In the genomic region with DNA sequence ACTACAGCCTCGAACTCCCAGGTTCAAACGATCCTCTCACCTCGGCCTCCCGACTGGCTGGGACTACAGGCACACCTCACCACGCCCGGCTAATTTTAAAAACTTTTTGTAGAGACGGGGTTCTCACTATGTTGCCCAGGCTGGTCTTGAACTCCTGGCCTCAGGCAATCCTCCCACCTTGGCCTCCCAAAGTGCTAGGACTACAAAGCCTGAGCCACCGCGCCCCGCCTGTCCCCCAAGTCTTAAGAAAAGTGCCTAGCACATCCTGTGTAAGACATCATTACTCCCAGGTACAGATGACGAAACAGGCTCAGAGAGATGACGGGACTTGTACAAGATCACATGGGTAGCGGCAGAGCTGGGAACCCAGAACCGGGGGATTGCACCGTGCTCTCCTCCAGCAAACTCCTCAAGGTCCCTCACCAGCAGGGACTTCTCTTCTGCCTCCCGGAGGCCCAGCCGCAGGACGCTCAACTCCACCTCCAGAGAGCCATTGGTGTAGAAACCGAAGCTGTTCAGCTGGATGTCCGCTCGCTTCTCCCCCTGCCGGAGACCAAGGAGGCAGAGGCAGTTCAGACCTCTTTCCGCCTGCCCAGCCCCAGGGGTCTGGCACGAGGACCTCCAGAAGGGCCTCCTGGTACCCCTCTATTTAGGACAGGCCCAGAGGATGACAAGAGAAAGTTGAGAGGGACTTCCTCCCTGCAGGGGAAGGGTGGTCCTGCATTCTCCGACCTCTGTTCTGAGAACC, we compare ENCODE assay signal across 1 cellular context.
TF ChIP-seq lines count a peak whose summit lies in the region.

No MANE protein-coding gene starts in this region.

TF ChIP-seq in K562, 482 proteins besides CTCF, POLR2A, EP300 and RAD21 (continued from another document and continues in another):
- TF ChIP-seq, protein P1, sequence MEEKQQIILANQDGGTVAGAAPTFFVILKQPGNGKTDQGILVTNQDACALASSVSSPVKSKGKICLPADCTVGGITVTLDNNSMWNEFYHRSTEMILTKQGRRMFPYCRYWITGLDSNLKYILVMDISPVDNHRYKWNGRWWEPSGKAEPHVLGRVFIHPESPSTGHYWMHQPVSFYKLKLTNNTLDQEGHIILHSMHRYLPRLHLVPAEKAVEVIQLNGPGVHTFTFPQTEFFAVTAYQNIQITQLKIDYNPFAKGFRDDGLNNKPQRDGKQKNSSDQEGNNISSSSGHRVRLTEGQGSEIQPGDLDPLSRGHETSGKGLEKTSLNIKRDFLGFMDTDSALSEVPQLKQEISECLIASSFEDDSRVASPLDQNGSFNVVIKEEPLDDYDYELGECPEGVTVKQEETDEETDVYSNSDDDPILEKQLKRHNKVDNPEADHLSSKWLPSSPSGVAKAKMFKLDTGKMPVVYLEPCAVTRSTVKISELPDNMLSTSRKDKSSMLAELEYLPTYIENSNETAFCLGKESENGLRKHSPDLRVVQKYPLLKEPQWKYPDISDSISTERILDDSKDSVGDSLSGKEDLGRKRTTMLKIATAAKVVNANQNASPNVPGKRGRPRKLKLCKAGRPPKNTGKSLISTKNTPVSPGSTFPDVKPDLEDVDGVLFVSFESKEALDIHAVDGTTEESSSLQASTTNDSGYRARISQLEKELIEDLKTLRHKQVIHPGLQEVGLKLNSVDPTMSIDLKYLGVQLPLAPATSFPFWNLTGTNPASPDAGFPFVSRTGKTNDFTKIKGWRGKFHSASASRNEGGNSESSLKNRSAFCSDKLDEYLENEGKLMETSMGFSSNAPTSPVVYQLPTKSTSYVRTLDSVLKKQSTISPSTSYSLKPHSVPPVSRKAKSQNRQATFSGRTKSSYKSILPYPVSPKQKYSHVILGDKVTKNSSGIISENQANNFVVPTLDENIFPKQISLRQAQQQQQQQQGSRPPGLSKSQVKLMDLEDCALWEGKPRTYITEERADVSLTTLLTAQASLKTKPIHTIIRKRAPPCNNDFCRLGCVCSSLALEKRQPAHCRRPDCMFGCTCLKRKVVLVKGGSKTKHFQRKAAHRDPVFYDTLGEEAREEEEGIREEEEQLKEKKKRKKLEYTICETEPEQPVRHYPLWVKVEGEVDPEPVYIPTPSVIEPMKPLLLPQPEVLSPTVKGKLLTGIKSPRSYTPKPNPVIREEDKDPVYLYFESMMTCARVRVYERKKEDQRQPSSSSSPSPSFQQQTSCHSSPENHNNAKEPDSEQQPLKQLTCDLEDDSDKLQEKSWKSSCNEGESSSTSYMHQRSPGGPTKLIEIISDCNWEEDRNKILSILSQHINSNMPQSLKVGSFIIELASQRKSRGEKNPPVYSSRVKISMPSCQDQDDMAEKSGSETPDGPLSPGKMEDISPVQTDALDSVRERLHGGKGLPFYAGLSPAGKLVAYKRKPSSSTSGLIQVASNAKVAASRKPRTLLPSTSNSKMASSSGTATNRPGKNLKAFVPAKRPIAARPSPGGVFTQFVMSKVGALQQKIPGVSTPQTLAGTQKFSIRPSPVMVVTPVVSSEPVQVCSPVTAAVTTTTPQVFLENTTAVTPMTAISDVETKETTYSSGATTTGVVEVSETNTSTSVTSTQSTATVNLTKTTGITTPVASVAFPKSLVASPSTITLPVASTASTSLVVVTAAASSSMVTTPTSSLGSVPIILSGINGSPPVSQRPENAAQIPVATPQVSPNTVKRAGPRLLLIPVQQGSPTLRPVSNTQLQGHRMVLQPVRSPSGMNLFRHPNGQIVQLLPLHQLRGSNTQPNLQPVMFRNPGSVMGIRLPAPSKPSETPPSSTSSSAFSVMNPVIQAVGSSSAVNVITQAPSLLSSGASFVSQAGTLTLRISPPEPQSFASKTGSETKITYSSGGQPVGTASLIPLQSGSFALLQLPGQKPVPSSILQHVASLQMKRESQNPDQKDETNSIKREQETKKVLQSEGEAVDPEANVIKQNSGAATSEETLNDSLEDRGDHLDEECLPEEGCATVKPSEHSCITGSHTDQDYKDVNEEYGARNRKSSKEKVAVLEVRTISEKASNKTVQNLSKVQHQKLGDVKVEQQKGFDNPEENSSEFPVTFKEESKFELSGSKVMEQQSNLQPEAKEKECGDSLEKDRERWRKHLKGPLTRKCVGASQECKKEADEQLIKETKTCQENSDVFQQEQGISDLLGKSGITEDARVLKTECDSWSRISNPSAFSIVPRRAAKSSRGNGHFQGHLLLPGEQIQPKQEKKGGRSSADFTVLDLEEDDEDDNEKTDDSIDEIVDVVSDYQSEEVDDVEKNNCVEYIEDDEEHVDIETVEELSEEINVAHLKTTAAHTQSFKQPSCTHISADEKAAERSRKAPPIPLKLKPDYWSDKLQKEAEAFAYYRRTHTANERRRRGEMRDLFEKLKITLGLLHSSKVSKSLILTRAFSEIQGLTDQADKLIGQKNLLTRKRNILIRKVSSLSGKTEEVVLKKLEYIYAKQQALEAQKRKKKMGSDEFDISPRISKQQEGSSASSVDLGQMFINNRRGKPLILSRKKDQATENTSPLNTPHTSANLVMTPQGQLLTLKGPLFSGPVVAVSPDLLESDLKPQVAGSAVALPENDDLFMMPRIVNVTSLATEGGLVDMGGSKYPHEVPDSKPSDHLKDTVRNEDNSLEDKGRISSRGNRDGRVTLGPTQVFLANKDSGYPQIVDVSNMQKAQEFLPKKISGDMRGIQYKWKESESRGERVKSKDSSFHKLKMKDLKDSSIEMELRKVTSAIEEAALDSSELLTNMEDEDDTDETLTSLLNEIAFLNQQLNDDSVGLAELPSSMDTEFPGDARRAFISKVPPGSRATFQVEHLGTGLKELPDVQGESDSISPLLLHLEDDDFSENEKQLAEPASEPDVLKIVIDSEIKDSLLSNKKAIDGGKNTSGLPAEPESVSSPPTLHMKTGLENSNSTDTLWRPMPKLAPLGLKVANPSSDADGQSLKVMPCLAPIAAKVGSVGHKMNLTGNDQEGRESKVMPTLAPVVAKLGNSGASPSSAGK (IDR thresholded peaks at IDR 0.05): no peak; the same call in 1 of the 2 replicates
- TF ChIP-seq ELF2 (CRISPR knock-in tag; IDR thresholded peaks at IDR 0.05): no peak
- no peak for TF ChIP-seq FOXM1 (IDR thresholded peaks at IDR 0.05; ENCODE audit: low read depth)
- TF ChIP-seq FOXM1 (CRISPR knock-in tag; IDR thresholded peaks at IDR 0.05; ENCODE audit: low read depth): no peak
- TF ChIP-seq, protein P2, sequence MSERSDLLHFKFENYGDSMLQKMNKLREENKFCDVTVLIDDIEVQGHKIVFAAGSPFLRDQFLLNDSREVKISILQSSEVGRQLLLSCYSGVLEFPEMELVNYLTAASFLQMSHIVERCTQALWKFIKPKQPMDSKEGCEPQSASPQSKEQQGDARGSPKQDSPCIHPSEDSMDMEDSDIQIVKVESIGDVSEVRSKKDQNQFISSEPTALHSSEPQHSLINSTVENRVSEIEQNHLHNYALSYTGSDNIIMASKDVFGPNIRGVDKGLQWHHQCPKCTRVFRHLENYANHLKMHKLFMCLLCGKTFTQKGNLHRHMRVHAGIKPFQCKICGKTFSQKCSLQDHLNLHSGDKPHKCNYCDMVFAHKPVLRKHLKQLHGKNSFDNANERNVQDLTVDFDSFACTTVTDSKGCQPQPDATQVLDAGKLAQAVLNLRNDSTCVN (CRISPR knock-in tag; IDR thresholded peaks at IDR 0.05): no peak
- TF ChIP-seq MYC (IDR thresholded peaks at IDR 0.05; ENCODE audit: low read depth, low read length): peak; percentile 52; the same call in 1 of the 2 replicates
- TF ChIP-seq MYC (CRISPR knock-in tag; IDR thresholded peaks at IDR 0.05; ENCODE audit: borderline replicate concordance, low read depth): no peak
- peak; percentile 77 for TF ChIP-seq ATF7 (IDR thresholded peaks at IDR 0.05)
- TF ChIP-seq MCM3 (IDR thresholded peaks at IDR 0.05): no peak
- no peak for TF ChIP-seq RFX5 (IDR thresholded peaks at IDR 0.05; ENCODE audit: low read depth, low read length)
- TF ChIP-seq NEUROD1 (IDR thresholded peaks at IDR 0.05; ENCODE audit: borderline replicate concordance, low read depth, low read length, partially characterized antibody): no peak
- TF ChIP-seq, protein P3, sequence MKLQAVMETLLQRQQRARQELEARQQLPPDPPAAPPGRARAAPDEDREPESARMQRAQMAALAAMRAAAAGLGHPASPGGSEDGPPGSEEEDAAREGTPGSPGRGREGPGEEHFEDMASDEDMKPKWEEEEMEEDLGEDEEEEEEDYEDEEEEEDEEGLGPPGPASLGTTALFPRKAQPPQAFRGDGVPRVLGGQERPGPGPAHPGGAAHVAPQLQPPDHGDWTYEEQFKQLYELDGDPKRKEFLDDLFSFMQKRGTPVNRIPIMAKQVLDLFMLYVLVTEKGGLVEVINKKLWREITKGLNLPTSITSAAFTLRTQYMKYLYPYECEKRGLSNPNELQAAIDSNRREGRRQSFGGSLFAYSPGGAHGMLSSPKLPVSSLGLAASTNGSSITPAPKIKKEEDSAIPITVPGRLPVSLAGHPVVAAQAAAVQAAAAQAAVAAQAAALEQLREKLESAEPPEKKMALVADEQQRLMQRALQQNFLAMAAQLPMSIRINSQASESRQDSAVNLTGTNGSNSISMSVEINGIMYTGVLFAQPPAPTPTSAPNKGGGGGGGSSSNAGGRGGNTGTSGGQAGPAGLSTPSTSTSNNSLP (IDR thresholded peaks at IDR 0.05; ENCODE audit: borderline replicate concordance, low read depth, low read length): no peak
- no peak for TF ChIP-seq BMI1 (IDR thresholded peaks at IDR 0.05; ENCODE audit: low read length)
- TF ChIP-seq, protein P4, sequence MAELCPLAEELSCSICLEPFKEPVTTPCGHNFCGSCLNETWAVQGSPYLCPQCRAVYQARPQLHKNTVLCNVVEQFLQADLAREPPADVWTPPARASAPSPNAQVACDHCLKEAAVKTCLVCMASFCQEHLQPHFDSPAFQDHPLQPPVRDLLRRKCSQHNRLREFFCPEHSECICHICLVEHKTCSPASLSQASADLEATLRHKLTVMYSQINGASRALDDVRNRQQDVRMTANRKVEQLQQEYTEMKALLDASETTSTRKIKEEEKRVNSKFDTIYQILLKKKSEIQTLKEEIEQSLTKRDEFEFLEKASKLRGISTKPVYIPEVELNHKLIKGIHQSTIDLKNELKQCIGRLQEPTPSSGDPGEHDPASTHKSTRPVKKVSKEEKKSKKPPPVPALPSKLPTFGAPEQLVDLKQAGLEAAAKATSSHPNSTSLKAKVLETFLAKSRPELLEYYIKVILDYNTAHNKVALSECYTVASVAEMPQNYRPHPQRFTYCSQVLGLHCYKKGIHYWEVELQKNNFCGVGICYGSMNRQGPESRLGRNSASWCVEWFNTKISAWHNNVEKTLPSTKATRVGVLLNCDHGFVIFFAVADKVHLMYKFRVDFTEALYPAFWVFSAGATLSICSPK (IDR thresholded peaks at IDR 0.05; ENCODE audit: borderline replicate concordance): no peak
- TF ChIP-seq SAP30 (IDR thresholded peaks at IDR 0.05; ENCODE audit: borderline replicate concordance, insufficient read depth, low read depth, low read length, poor library complexity, severe bottlenecking): peak; percentile 22
- TF ChIP-seq SMARCE1 (IDR thresholded peaks at IDR 0.05): peak; percentile 27; the same call in 1 of the 2 replicates
- TF ChIP-seq GATAD2A (IDR thresholded peaks at IDR 0.05): peak; percentile 43; the same call in 1 of the 2 replicates
- TF ChIP-seq BRF1 (IDR thresholded peaks at IDR 0.05; ENCODE audit: borderline replicate concordance, extremely low read depth, insufficient read length): no peak
- peak; percentile 62 for TF ChIP-seq TAF1 (IDR thresholded peaks at IDR 0.05; ENCODE audit: control insufficient read depth, extremely low read depth, insufficient read depth, low read length, severe bottlenecking)
- peak; percentile 39 for TF ChIP-seq ZFP36 (IDR thresholded peaks at IDR 0.05; ENCODE audit: low read depth, low read length, partially characterized antibody)
- no peak for TF ChIP-seq ZNF584 (CRISPR knock-in tag; IDR thresholded peaks at IDR 0.05; ENCODE audit: low read depth)
- no peak for TF ChIP-seq ZNF282 (CRISPR knock-in tag; IDR thresholded peaks at IDR 0.05)
- peak; percentile 77 for TF ChIP-seq SP1 (CRISPR knock-in tag; IDR thresholded peaks at IDR 0.05)
- TF ChIP-seq CHCHD3 (CRISPR knock-in tag; IDR thresholded peaks at IDR 0.05): no peak
- no peak for TF ChIP-seq MCM2 (IDR thresholded peaks at IDR 0.05; ENCODE audit: low read depth)
- TF ChIP-seq C11orf30 (IDR thresholded peaks at IDR 0.05; ENCODE audit: low read depth): peak; percentile 52
- TF ChIP-seq STAG1 (CRISPR knock-in tag; IDR thresholded peaks at IDR 0.05; ENCODE audit: borderline replicate concordance): peak; percentile 17; the same call in 1 of the 2 replicates
- TF ChIP-seq, protein P5, sequence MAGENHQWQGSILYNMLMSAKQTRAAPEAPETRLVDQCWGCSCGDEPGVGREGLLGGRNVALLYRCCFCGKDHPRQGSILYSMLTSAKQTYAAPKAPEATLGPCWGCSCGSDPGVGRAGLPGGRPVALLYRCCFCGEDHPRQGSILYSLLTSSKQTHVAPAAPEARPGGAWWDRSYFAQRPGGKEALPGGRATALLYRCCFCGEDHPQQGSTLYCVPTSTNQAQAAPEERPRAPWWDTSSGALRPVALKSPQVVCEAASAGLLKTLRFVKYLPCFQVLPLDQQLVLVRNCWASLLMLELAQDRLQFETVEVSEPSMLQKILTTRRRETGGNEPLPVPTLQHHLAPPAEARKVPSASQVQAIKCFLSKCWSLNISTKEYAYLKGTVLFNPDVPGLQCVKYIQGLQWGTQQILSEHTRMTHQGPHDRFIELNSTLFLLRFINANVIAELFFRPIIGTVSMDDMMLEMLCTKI (IDR thresholded peaks at IDR 0.05; ENCODE audit: partially characterized antibody): no peak
- no peak for TF ChIP-seq FOXJ2 (tag; IDR thresholded peaks at IDR 0.05)
- TF ChIP-seq KAT7 (CRISPR knock-in tag; IDR thresholded peaks at IDR 0.05; ENCODE audit: borderline replicate concordance): no peak
- no peak for TF ChIP-seq ZNF695 (CRISPR knock-in tag; IDR thresholded peaks at IDR 0.05)
- peak; percentile 63 for TF ChIP-seq EP400 (IDR thresholded peaks at IDR 0.05)
- TF ChIP-seq FOS (IDR thresholded peaks at IDR 0.05; ENCODE audit: extremely low read depth, insufficient read length): no peak
- TF ChIP-seq SIN3A (IDR thresholded peaks at IDR 0.05; ENCODE audit: borderline replicate concordance in 2 of 2, control insufficient read depth in 1 of 2, low read depth in 2 of 2, low read length in 2 of 2): peak in 1 of 2 experiments; percentile 46; a peak in 1 of 4 replicates
- TF ChIP-seq ZNF436 (CRISPR knock-in tag; IDR thresholded peaks at IDR 0.05): no peak
- TF ChIP-seq ZFX (CRISPR knock-in tag; IDR thresholded peaks at IDR 0.05): peak; percentile 73
- TF ChIP-seq, protein P6, sequence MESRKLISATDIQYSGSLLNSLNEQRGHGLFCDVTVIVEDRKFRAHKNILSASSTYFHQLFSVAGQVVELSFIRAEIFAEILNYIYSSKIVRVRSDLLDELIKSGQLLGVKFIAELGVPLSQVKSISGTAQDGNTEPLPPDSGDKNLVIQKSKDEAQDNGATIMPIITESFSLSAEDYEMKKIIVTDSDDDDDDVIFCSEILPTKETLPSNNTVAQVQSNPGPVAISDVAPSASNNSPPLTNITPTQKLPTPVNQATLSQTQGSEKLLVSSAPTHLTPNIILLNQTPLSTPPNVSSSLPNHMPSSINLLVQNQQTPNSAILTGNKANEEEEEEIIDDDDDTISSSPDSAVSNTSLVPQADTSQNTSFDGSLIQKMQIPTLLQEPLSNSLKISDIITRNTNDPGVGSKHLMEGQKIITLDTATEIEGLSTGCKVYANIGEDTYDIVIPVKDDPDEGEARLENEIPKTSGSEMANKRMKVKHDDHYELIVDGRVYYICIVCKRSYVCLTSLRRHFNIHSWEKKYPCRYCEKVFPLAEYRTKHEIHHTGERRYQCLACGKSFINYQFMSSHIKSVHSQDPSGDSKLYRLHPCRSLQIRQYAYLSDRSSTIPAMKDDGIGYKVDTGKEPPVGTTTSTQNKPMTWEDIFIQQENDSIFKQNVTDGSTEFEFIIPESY (CRISPR knock-in tag; IDR thresholded peaks at IDR 0.05): no peak
- TF ChIP-seq, protein P7, sequence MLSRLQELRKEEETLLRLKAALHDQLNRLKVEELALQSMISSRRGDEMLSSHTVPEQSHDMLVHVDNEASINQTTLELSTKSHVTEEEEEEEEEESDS (CRISPR knock-in tag; IDR thresholded peaks at IDR 0.05): no peak
- TF ChIP-seq JUNB (CRISPR knock-in tag; conservative IDR thresholded peaks at IDR 0.05): no peak
